Comparison of ENCODE assay signal across 8 cellular contexts in genomic region chr15:36501063-36501678, GRCh38.
DNase-seq lines count a peak whose midpoint lies in the region; ATAC-seq, FAIRE-seq and TF ChIP-seq lines count a peak whose summit lies in the region.

No MANE protein-coding gene starts in this region.

- H2AFZ ChIP-seq in osteoblast (ENCODE audit: low read length) = peak overlapping the region; percentile 6

- H3K4me2 ChIP-seq in osteoblast (ENCODE audit: insufficient read depth, low read length) = peak overlapping the region; percentile 5

- peak; percentile 33 for DNase-seq in AG04450 (ENCODE audit: low read depth, low spot score)
- peak; percentile 33 for DNase-seq in GM13976 (ENCODE audit: low spot score)
- DNase-seq in NCI-H2029 (lab: John Stamatoyannopoulos, UW) = peak; percentile 11
- DNase-seq in foreskin keratinocyte = peak; percentile 32 to 59
- DNase-seq in osteoblast (ENCODE audit: insufficient read length, low spot score, missing footprints) = no peak
- no peak for DNase-seq in GDM1 (lab: John Stamatoyannopoulos, UW)

- H3K36me3 ChIP-seq in osteoblast (ENCODE audit: insufficient read depth, low read length) = no peaks in the 10 kb centered on the region

- H3K4me1 ChIP-seq in foreskin keratinocyte = no peaks in the 10 kb centered on the region
- H3K4me1 ChIP-seq in osteoblast (ENCODE audit: insufficient read depth, low read length) = peaks cover 8% of the 10 kb centered on the region

- ATAC-seq in HG02938 (IDR thresholded peaks at IDR 0.05; ENCODE audit: unreplicated experiment) = peak; percentile 88
- peak; percentile 69 for ATAC-seq in foreskin keratinocyte

- peak; percentile 72 for TF ChIP-seq CTCF in AG04450 (IDR thresholded peaks at IDR 0.05; ENCODE audit: low read depth, low read length)
- peak; percentile 68 for TF ChIP-seq CTCF in GM13976 (IDR thresholded peaks at IDR 0.05; ENCODE audit: borderline replicate concordance, control extremely low read depth, extremely low read depth, insufficient read depth, missing control alignments)
- peak; percentile 95 for TF ChIP-seq CTCF in foreskin keratinocyte (conservative IDR thresholded peaks at IDR 0.05)
- TF ChIP-seq CTCF in osteoblast (IDR thresholded peaks at IDR 0.05; ENCODE audit: extremely low read depth, low read depth, low read length) = peak; percentile 85

- H3K9me3 ChIP-seq in AG04450 (ENCODE audit: control insufficient read depth, insufficient read depth, low read length) (no peaks in the 10 kb centered on the region), osteoblast (ENCODE audit: low read depth, low read length) (no peaks in the 10 kb centered on the region)

- H3K27ac ChIP-seq in AG04450 (ENCODE audit: low read depth, low read length) (no peak overlapping the region), foreskin keratinocyte (no peak overlapping the region), osteoblast (ENCODE audit: low read depth, low read length) (no peak overlapping the region)

- FAIRE-seq in TTC549 (lab: Jason Lieb, UNC) = peak; percentile 94

- no peaks in the 10 kb centered on the region for H4K20me1 ChIP-seq in osteoblast (ENCODE audit: insufficient read depth, low read length)

- H3K27me3 ChIP-seq in AG04450 (ENCODE audit: control insufficient read depth, insufficient read depth, low read length) (no peaks in the 10 kb centered on the region), foreskin keratinocyte (no peaks in the 10 kb centered on the region), osteoblast (ENCODE audit: insufficient read depth, low read length) (no peaks in the 10 kb centered on the region)

- in situ Hi-C loops in GM13976 (cut with MboI; ENCODE audit: low sequenced_read_pairs, unreplicated experiment) = loop anchor here (25.0 kb wide), 1 partner anchor 1386 kb away; no protein-coding TSS in a partner anchor

- H3K4me3 ChIP-seq in AG04450 (ENCODE audit: low read depth, low read length) (no peak overlapping the region), osteoblast (ENCODE audit: insufficient read depth, low read length) (no peak overlapping the region)

- CTCF ChIA-PET in AG04450 (lab: Charles Lee) = interaction anchor here (0.6 to 3.2 kb wide), 16 partner anchors 9 to 1213 kb away, joined by 3 to 14 read pairs (median 4); no protein-coding TSS in a partner anchor

- H3K79me2 ChIP-seq in osteoblast (ENCODE audit: insufficient read depth, low read length) = no peaks in the 10 kb centered on the region

- POLR2A ChIA-PET in AG04450 (lab: Yijun Ruan, JAX) = no interaction called here

Comparison
In these comparisons a context has a peak if more than half of its experiments do, and no peak if none do; other contexts are left out.
1. DNase-seq: peak in AG04450 (single experiment), GM13976 (single experiment), NCI-H2029 (single experiment) and foreskin keratinocyte (2 of 2); none in osteoblast (single experiment) and GDM1 (single experiment).
2. Peak in every context shown above with its lines, with median percentiles within 50 percentile points of each other: CTCF ChIP-seq.